Comparison of ENCODE assay signal across 28 cellular contexts in genomic region chr12:61808856-61809255, GRCh38.
DNase-seq lines count a peak whose midpoint lies in the region; ATAC-seq and TF ChIP-seq lines count a peak whose summit lies in the region.
"Had no signal": no experiment of that assay in that cellular context is flagged by ENCODE, and none has a peak within 500 bp of the region (broad histone marks: within the 10 kb centered on the region; RNA-seq: fewer than 3 reads in every experiment).

No MANE protein-coding gene starts in this region.

- ATAC-seq in PC-3 (no peak), foreskin keratinocyte (peak; percentile 98)
- ATAC-seq: GM12878, HepG2, Panc1, T-cell had no signal

- H3K27ac ChIP-seq in PC-3 (ENCODE audit: low read length) (no peak overlapping the region), brain microvascular endothelial cell (no peak overlapping the region), foreskin keratinocyte (peak overlapping the region; percentile 6)
- H3K27ac ChIP-seq: SJSA1 had no signal

- no peaks in the 10 kb centered on the region for H3K79me2 ChIP-seq in PC-3 (ENCODE audit: low read length)

- DNase-seq in HPDE6-E6E7 (ENCODE audit: extremely low spot score) (peak; percentile 66), PC-3 (peak; percentile 9), brain microvascular endothelial cell (peak; percentile 38), foreskin keratinocyte (peak; percentile 75 to 93), NCI-H128 (lab: John Stamatoyannopoulos, UW; ENCODE audit: unreplicated experiment) (no peak), ecto neural progenitor cell (ENCODE audit: low spot score) (no peak), NCI-H526 (lab: John Stamatoyannopoulos, UW) (no peak), cardiac septum (ENCODE audit: low spot score) (no peak)
- DNase-seq: C1 segment of cervical spinal cord; CD4-positive, alpha-beta memory T cell; COR-L47; DMS79; EL; GDM1; GOT3; HFFc6; MG63; NCI-H1105 treated with DMSO at 0.1 percent for 48 hours; NCI-H2029; NCI-H446 treated with DMSO at 0.1 percent for 48 hours; NCI-H526 treated with DMSO at 0.1 percent for 48 hours; Right ventricle myocardium superior; T-cell had no signal

- TF ChIP-seq CTCF in PC-3 (conservative IDR thresholded peaks at IDR 0.05; ENCODE audit: low read depth, low read length) (no peak), brain microvascular endothelial cell (IDR thresholded peaks at IDR 0.05; ENCODE audit: low read depth, low read length, missing control alignments) (no peak), foreskin keratinocyte (conservative IDR thresholded peaks at IDR 0.05) (no peak)

- intact Hi-C loops in PC-3 (cut with micrococcal nuclease) (no loop called here), cardiac septum (cut with DNase I) (no loop called here)

- H3K4me3 ChIP-seq in PC-3 (ENCODE audit: low read length) (no peak overlapping the region), brain microvascular endothelial cell (ENCODE audit: low read depth, low read length) (no peak overlapping the region)
- H3K4me3 ChIP-seq: GM12878, HAP-1, MG63, SJSA1 had no signal

- in situ Hi-C loops in brain microvascular endothelial cell (cut with HindIII; ENCODE audit: low pct_ligation_motif_present, low sequenced_read_pairs): no loop called here

- H3F3A ChIP-seq in PC-3 (ENCODE audit: low read length, unreplicated experiment): no peaks in the 10 kb centered on the region

- CTCF ChIA-PET in PC-3 (lab: Charles Lee): no interaction called here

- BruUV-seq in PC-3 (replicated peaks; lab: Mats Ljungman, UMichigan): no TSS peak

- H3K36me3 ChIP-seq in PC-3 (ENCODE audit: low read depth, low read length) (no peaks in the 10 kb centered on the region), brain microvascular endothelial cell (replicated peaks) (no peaks in the 10 kb centered on the region)
- H3K36me3 ChIP-seq: HAP-1, MG63, SJSA1 had no signal

- POLR2A ChIA-PET in PC-3 (lab: Charles Lee; ENCODE audit: unreplicated experiment): no interaction called here

- H2AFZ ChIP-seq in PC-3 (ENCODE audit: low read length): no peak overlapping the region

- H3K9me2 ChIP-seq in PC-3 (replicated peaks; ENCODE audit: low read length): no peaks in the 10 kb centered on the region

- H3K27me3 ChIP-seq in PC-3 (ENCODE audit: low read length) (no peaks in the 10 kb centered on the region), brain microvascular endothelial cell (replicated peaks) (no peaks in the 10 kb centered on the region), foreskin keratinocyte (no peaks in the 10 kb centered on the region)
- H3K27me3 ChIP-seq: MG63, SJSA1 had no signal

- no peak overlapping the region for H3K4me2 ChIP-seq in PC-3 (ENCODE audit: low read length)

- no peak overlapping the region for H3K9ac ChIP-seq in PC-3 (ENCODE audit: low read length)

- no peaks in the 10 kb centered on the region for H3K9me3 ChIP-seq in PC-3 (ENCODE audit: low read length)
- H3K9me3 ChIP-seq: HAP-1, MG63, SJSA1 had no signal

- H3K4me1 ChIP-seq in PC-3 (ENCODE audit: insufficient read depth, low read length) (no peaks in the 10 kb centered on the region), foreskin keratinocyte (peaks cover 10% of the 10 kb centered on the region)
- H3K4me1 ChIP-seq: HAP-1, SJSA1 had no signal

- no peaks in the 10 kb centered on the region for H4K20me1 ChIP-seq in PC-3 (ENCODE audit: low read length)

Comparison
In these comparisons a context has a peak if more than half of its experiments do, and no peak if none do; other contexts are left out.
1. DNase-seq: peak in HPDE6-E6E7 (single experiment), PC-3 (single experiment), brain microvascular endothelial cell (single experiment) and foreskin keratinocyte (2 of 2); none in NCI-H128 (single experiment), ecto neural progenitor cell (single experiment), NCI-H526 (0 of 2) and cardiac septum (single experiment).